23 cellular contexts compared by ENCODE assay signal in genomic region chr5:38596997-38597396, GRCh38.
"Had no signal": no experiment of that assay in that cellular context is flagged by ENCODE, and none has a peak within 500 bp of the region (broad histone marks: within the 10 kb centered on the region; RNA-seq: fewer than 3 reads in every experiment).

No MANE protein-coding gene starts in this region.

- H3K9me3 ChIP-seq: mucosa of descending colon, right atrium auricular region, suprapubic skin, transverse colon had no signal

- H3K9me3 Mint-ChIP-seq: activated CD4-positive, alpha-beta memory T cell treated with anti-CD3 and anti-CD28 coated beads, Interleukin-2, amount 10 ng/mL, durations not matched to agents 7 days and 5 days; activated naive CD4-positive, alpha-beta T cell treated with anti-CD3 and anti-CD28 coated beads for 36 hours; activated T-cell treated with anti-CD3 and anti-CD28 coated beads, Interleukin-2, amount 50 U/mL, for 4 hours; brain; neural crest cell; stimulated activated naive CD8-positive, alpha-beta T cell treated with anti-CD3 and anti-CD28 coated beads, Interleukin-15, amount 100 ng/mL, for 72 hours; T-cell had no signal

- H3K4me3 Mint-ChIP-seq: activated CD4-positive, alpha-beta memory T cell treated with anti-CD3 and anti-CD28 coated beads, Interleukin-2, amount 10 ng/mL, durations not matched to agents 7 days and 5 days; activated naive CD4-positive, alpha-beta T cell treated with anti-CD3 and anti-CD28 coated beads for 36 hours; activated T-cell treated with anti-CD3 and anti-CD28 coated beads, Interleukin-2, amount 50 U/mL, for 4 hours; brain; naive B cell; neural crest cell; stimulated activated naive CD8-positive, alpha-beta T cell treated with anti-CD3 and anti-CD28 coated beads, Interleukin-15, amount 100 ng/mL, for 72 hours; T-cell had no signal

- H3K4me1 Mint-ChIP-seq: activated CD4-positive, alpha-beta memory T cell treated with anti-CD3 and anti-CD28 coated beads, Interleukin-2, amount 10 ng/mL, durations not matched to agents 7 days and 5 days; brain; naive B cell; stimulated activated naive CD8-positive, alpha-beta T cell treated with anti-CD3 and anti-CD28 coated beads, Interleukin-15, amount 100 ng/mL, for 72 hours; T-cell had no signal

- H3K27ac ChIP-seq: right atrium auricular region, suprapubic skin, transverse colon had no signal

- H3K36me3 Mint-ChIP-seq: brain, naive B cell, T-cell had no signal

- H3K4me1 ChIP-seq: transverse colon had no signal

- ATAC-seq: activated T-cell treated with anti-CD3 and anti-CD28 coated beads, Interleukin-2, amount 50 U/mL, for 4 hours; esophagus mucosa; mucosa of descending colon; T-cell had no signal

- DNase-seq: activated CD4-positive, alpha-beta memory T cell treated with anti-CD3 and anti-CD28 coated beads, Interleukin-2, amount 10 ng/mL, durations not matched to agents 7 days and 5 days; activated CD4-positive, alpha-beta T cell treated with anti-CD3 and anti-CD28 coated beads for 48 hours; activated CD4-positive, CD25-positive, alpha-beta regulatory T cell; activated naive CD4-positive, alpha-beta T cell treated with anti-CD3 and anti-CD28 coated beads for 36 hours; activated T-cell treated with anti-CD3 and anti-CD28 coated beads, Interleukin-2, amount 50 U/mL, for 4 hours; anterior cingulate cortex; central memory CD4-positive, alpha-beta T cell; mammary epithelial cell; mucosa of descending colon; naive B cell; small intestine; stimulated activated CD4-positive, alpha-beta T cell treated with anti-CD3 and anti-CD28 coated beads, Interleukin-15, amount 100 ng/mL, for 24 hours; stimulated activated CD4-positive, alpha-beta T cell treated with anti-CD3 and anti-CD28 coated beads, Interleukin-2, amount 100 ng/mL, for 48 hours; stimulated activated naive CD8-positive, alpha-beta T cell treated with anti-CD3 and anti-CD28 coated beads, Interleukin-15, amount 100 ng/mL, for 72 hours; T-cell; T-helper 9 cell; transverse colon had no signal

- H3K27me3 ChIP-seq: right atrium auricular region, suprapubic skin, transverse colon had no signal

- H3K27ac Mint-ChIP-seq: activated CD4-positive, alpha-beta memory T cell treated with anti-CD3 and anti-CD28 coated beads, Interleukin-2, amount 10 ng/mL, durations not matched to agents 7 days and 5 days; activated naive CD4-positive, alpha-beta T cell treated with anti-CD3 and anti-CD28 coated beads for 36 hours; brain; naive B cell; progenitor cell of endocrine pancreas; stimulated activated naive CD8-positive, alpha-beta T cell treated with anti-CD3 and anti-CD28 coated beads, Interleukin-15, amount 100 ng/mL, for 72 hours; T-cell had no signal

- H3K27me3 Mint-ChIP-seq: brain had no signal

- H3K36me3 ChIP-seq: right atrium auricular region, suprapubic skin, transverse colon had no signal

- H3K4me3 ChIP-seq: mucosa of descending colon, right atrium auricular region, suprapubic skin, transverse colon had no signal
